Comparison of ENCODE assay signal across 18 cellular contexts in genomic region chr9:101270325-101270701, GRCh38.
A peak's percentile ranks its signal among the peaks of the same experiment; 100 is the strongest.
DNase-seq lines count a peak whose midpoint lies in the region; ATAC-seq and TF ChIP-seq lines count a peak whose summit lies in the region.
"Had no signal": no experiment of that assay in that cellular context is flagged by ENCODE, and none has a peak within 500 bp of the region (broad histone marks: within the 10 kb centered on the region; RNA-seq: fewer than 3 reads in every experiment).

No MANE protein-coding gene starts in this region.

- no peaks in the 10 kb centered on the region for H3K36me3 Mint-ChIP-seq in naive thymus-derived CD4-positive, alpha-beta T cell

- no peak for ATAC-seq in left lung
- ATAC-seq in naive thymus-derived CD4-positive, alpha-beta T cell, result no peak

- DNase-seq in NCI-H1694 treated with DMSO at 0.1 percent for 48 hours (lab: John Stamatoyannopoulos, UW) (peak; percentile 22), NCI-H1694 (lab: John Stamatoyannopoulos, UW) (no peak), fibroblast of pulmonary artery (ENCODE audit: low read depth) (peak; percentile 1), substantia nigra (lab: John Stamatoyannopoulos, UW) (no peak), left lung (no peak), NCI-H2196 (lab: John Stamatoyannopoulos, UW; ENCODE audit: unreplicated experiment) (no peak)
- DNase-seq in naive thymus-derived CD4-positive, alpha-beta T cell, result no peak
- DNase-seq: EL, IMR-90, Kasumi-1, NCI-H1417, NCI-H2029 treated with DMSO at 0.1 percent for 48 hours, NCI-H226, Right ventricle myocardium superior, SK-N-SH had no signal

- no peaks in the 10 kb centered on the region for H3K27me3 ChIP-seq in left lung
- H3K27me3 ChIP-seq in naive thymus-derived CD4-positive, alpha-beta T cell (ENCODE audit: control insufficient read depth in 2 of 2, insufficient read depth in 2 of 2, low read length in 2 of 2), result no peaks in the 10 kb centered on the region

- peak overlapping the region; percentile 81 for H3K27ac ChIP-seq in angular gyrus (ENCODE audit: low read depth, low read length)
- peak overlapping the region; percentile 85 for H3K27ac ChIP-seq in substantia nigra (ENCODE audit: low read depth, low read length, poor library complexity, severe bottlenecking)
- H3K27ac ChIP-seq in left lung, result no peak overlapping the region
- no peak overlapping the region for H3K27ac ChIP-seq in naive thymus-derived CD4-positive, alpha-beta T cell (ENCODE audit: low read depth, low read length)
- H3K27ac ChIP-seq: 22Rv1 had no signal

- intact Hi-C loops in left lung (cut with DNase I), result no loop called here
- intact Hi-C loops in naive thymus-derived CD4-positive, alpha-beta T cell (cut with micrococcal nuclease), result no loop called here

- no peak overlapping the region for H3K27ac Mint-ChIP-seq in naive thymus-derived CD4-positive, alpha-beta T cell

- H3K36me3 ChIP-seq in left lung, result no peaks in the 10 kb centered on the region
- no peaks in the 10 kb centered on the region for H3K36me3 ChIP-seq in naive thymus-derived CD4-positive, alpha-beta T cell (ENCODE audit: control insufficient read depth in 2 of 3, insufficient read depth in 3 of 3, low read length in 3 of 3)
- H3K36me3 ChIP-seq: HAP-1 had no signal

- POLR2A ChIA-PET in naive thymus-derived CD4-positive, alpha-beta T cell (lab: Charles Lee), result no interaction called here

- H3K4me1 ChIP-seq in left lung, result no peaks in the 10 kb centered on the region
- no peaks in the 10 kb centered on the region for H3K4me1 ChIP-seq in naive thymus-derived CD4-positive, alpha-beta T cell (ENCODE audit: control insufficient read depth in 2 of 2, insufficient read depth in 2 of 2, low read length in 2 of 2)
- H3K4me1 ChIP-seq: HAP-1 had no signal

- no peaks in the 10 kb centered on the region for H3K9me3 ChIP-seq in left lung
- H3K9me3 ChIP-seq in naive thymus-derived CD4-positive, alpha-beta T cell (ENCODE audit: control insufficient read depth in 2 of 3, low read length in 3 of 3), result no peaks in the 10 kb centered on the region
- H3K9me3 ChIP-seq: HAP-1, SK-N-SH had no signal

- peaks cover 0 to 25% (median 15%) of the 10 kb centered on the region in 5 donors for H3K27me3 Mint-ChIP-seq in naive thymus-derived CD4-positive, alpha-beta T cell

- CTCF ChIA-PET in naive thymus-derived CD4-positive, alpha-beta T cell (lab: Charles Lee), result no interaction called here

- H3K9me3 Mint-ChIP-seq in naive thymus-derived CD4-positive, alpha-beta T cell, result peaks cover 0 to 2% (median 0%) of the 10 kb centered on the region in 11 donors

- H3K4me1 Mint-ChIP-seq in naive thymus-derived CD4-positive, alpha-beta T cell, result no peaks in the 10 kb centered on the region

- H3K4me3 ChIP-seq in fibroblast of pulmonary artery (replicated peaks; ENCODE audit: low read depth, low read length) (no peak overlapping the region), left lung (no peak overlapping the region)
- H3K4me3 ChIP-seq in naive thymus-derived CD4-positive, alpha-beta T cell (ENCODE audit: low read length), result no peak overlapping the region
- H3K4me3 ChIP-seq: HAP-1 had no signal

- TF ChIP-seq CTCF in fibroblast of pulmonary artery (IDR thresholded peaks at IDR 0.05; ENCODE audit: low read length, missing control alignments) (no peak), left lung (IDR thresholded peaks at IDR 0.05) (no peak)

- H3K4me3 Mint-ChIP-seq in naive thymus-derived CD4-positive, alpha-beta T cell, result no peak overlapping the region

Comparison
In these comparisons a context has a peak if more than half of its experiments do, and no peak if none do; other contexts are left out.
1. DNase-seq: peak in NCI-H1694 treated with DMSO at 0.1 percent for 48 hours (single experiment) and fibroblast of pulmonary artery (single experiment); none in NCI-H1694 (single experiment), substantia nigra (0 of 49), left lung (0 of 2), naive thymus-derived CD4-positive, alpha-beta T cell (0 of 9) and NCI-H2196 (single experiment).
2. H3K27ac ChIP-seq: peak in angular gyrus (single experiment) and substantia nigra (single experiment); none in left lung (0 of 2) and naive thymus-derived CD4-positive, alpha-beta T cell (single experiment).